ENCODE assay signal across 18 cellular contexts in genomic region chr6:43735642-43736199, GRCh38.
"Had no signal": no experiment of that assay in that cellular context is flagged by ENCODE, and none has a peak within 500 bp of the region (broad histone marks: within the 10 kb centered on the region; RNA-seq: fewer than 3 reads in every experiment).

No MANE protein-coding gene starts in this region.

- H3K27me3 ChIP-seq: brain microvascular endothelial cell, esophagus squamous epithelium had no signal

- H3K36me3 ChIP-seq: brain microvascular endothelial cell, esophagus squamous epithelium had no signal

- H3K4me3 ChIP-seq: esophagus squamous epithelium, skin epidermis had no signal

- H3K27me3 Mint-ChIP-seq: activated T-cell treated with anti-CD3 and anti-CD28 coated beads, Interleukin-2, amount 50 U/mL, for 24 hours had no signal

- H3K27ac Mint-ChIP-seq: activated CD8-positive, alpha-beta memory T cell treated with anti-CD3 and anti-CD28 coated beads, Interleukin-2, amount 10 ng/mL, durations not matched to agents 7 days and 5 days; activated T-cell treated with anti-CD3 and anti-CD28 coated beads, Interleukin-2, amount 50 U/mL, for 24 hours; T-helper 2 cell treated with Interferon-gamma antibody and Interleukin-4, amounts not matched to agents 5 μg/mL and 100 μg/mL, for 36 hours had no signal

- H3K27ac ChIP-seq: brain microvascular endothelial cell, esophagus squamous epithelium, skin epidermis had no signal

- ATAC-seq: activated CD8-positive, alpha-beta memory T cell treated with anti-CD3 and anti-CD28 coated beads, Interleukin-2, amount 10 ng/mL, durations not matched to agents 7 days and 5 days; left ventricle myocardium superior; natural killer cell had no signal

- H3K4me3 Mint-ChIP-seq: activated CD8-positive, alpha-beta memory T cell treated with anti-CD3 and anti-CD28 coated beads, Interleukin-2, amount 10 ng/mL, durations not matched to agents 7 days and 5 days; activated naive CD8-positive, alpha-beta T cell treated with anti-CD3 and anti-CD28 coated beads, Interleukin-2, amount 10 ng/mL, durations not matched to agents 7 days and 5 days; activated T-cell treated with anti-CD3 and anti-CD28 coated beads, Interleukin-2, amount 50 U/mL, for 24 hours; natural killer cell; T-helper 2 cell treated with Interferon-gamma antibody and Interleukin-4, amounts not matched to agents 5 μg/mL and 100 μg/mL, for 36 hours had no signal

- DNase-seq: activated CD4-positive, CD25-positive, alpha-beta regulatory T cell treated with anti-CD3 and anti-CD28 coated beads, Interleukin-2, amount 50 U/mL, for 72 hours; activated CD8-positive, alpha-beta memory T cell treated with anti-CD3 and anti-CD28 coated beads, Interleukin-2, amount 10 ng/mL, durations not matched to agents 7 days and 5 days; activated effector memory CD4-positive, alpha-beta T cell treated with Interleukin-2 at 50 U/mL for 16 hours; activated naive CD8-positive, alpha-beta T cell treated with anti-CD3 and anti-CD28 coated beads, Interleukin-2, amount 10 ng/mL, durations not matched to agents 7 days and 5 days; activated T-cell treated with anti-CD3 and anti-CD28 coated beads, Interleukin-2, amount 50 U/mL, for 24 hours; anterior cingulate cortex; brain microvascular endothelial cell; esophagus squamous epithelium; hippocampal formation; left ventricle myocardium superior; mesenchymal stem cell; natural killer cell; SIG-M5; stimulated activated CD4-positive, alpha-beta T cell treated with anti-CD3 and anti-CD28 coated beads, Interleukin-15, amount 100 ng/mL, for 24 hours; stimulated activated CD4-positive, alpha-beta T cell treated with anti-CD3 and anti-CD28 coated beads, Interleukin-4, amount 100 ng/mL, for 1 hour; stimulated activated naive CD4-positive, alpha-beta T cell had no signal
